Comparison of ENCODE assay signal across 8 cellular contexts in the genomic region with DNA sequence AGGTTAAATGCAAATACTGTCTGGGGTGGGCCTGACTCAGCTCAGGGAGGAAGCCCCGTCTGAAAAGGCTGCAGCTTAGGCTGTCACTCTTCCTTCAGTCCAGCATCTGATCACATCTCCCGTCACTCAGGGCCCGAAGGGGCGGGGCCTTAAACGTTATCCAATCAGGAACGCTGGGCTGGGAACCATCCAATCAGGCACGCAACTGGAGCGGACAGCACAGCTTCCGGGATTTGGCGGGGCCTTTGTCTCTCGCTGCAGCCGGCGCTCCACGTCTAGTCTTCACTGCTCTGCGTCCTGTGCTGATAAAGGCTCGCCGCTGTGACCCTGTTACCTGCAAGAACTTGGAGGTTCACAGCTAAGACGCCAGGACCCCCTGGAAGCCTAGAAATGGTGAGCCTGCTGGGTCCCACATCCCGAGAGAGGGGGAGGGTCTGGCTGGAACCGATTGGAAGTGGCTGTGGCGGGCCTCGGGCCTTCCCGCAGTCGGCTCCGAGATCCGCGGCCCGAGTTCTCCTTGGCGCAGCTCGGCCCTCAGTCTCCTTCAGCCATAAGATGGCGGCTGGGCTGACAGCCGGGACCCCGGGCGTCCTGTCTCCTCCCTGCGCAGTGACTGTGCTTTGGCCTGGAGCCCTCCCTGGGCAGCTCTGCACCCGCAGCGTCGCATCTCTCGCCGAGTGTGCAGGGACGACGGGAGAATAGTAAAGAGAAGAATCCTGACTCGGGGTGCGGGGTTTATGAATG. TPM values are rescaled to one million over a fixed set of nuclear protein-coding genes. Genes with fewer than 3 reads are reported as not detected.
DNase-seq lines count a peak whose midpoint lies in the region; ATAC-seq and TF ChIP-seq lines count a peak whose summit lies in the region.

A gene (plus strand): TSS at position 248 of the 744 bp plus-strand sequence. CDS start 143 bp downstream, at position 391.

- H3K27ac Mint-ChIP-seq in effector memory CD8-positive, alpha-beta T cell, result peak within 1 kb of the TSS; percentile 96 to 97

- H3K4me1 Mint-ChIP-seq in effector memory CD8-positive, alpha-beta T cell (ENCODE audit: low read depth in 2 of 2), result peaks cover 25 to 44% of the 10 kb centered on the region in 2 donors

- peak; percentile 95 for ATAC-seq in effector memory CD8-positive, alpha-beta T cell (replicated peaks)

- no peaks in the 10 kb centered on the region for H3K9me3 Mint-ChIP-seq in effector memory CD8-positive, alpha-beta T cell

- no peak for TF ChIP-seq CTCF in GM20000 (IDR thresholded peaks at IDR 0.05; ENCODE audit: extremely low read depth, missing control alignments)

- peaks cover 27% of the 10 kb centered on the region for H3K36me3 Mint-ChIP-seq in effector memory CD8-positive, alpha-beta T cell (ENCODE audit: insufficient read depth)

- H3K4me3 Mint-ChIP-seq in effector memory CD8-positive, alpha-beta T cell, result peak within 1 kb of the TSS; percentile 99

- DNase-seq in CMK (ENCODE audit: low read depth), result peak; percentile 88
- peak; percentile 90 for DNase-seq in GM20000 (ENCODE audit: low spot score)
- DNase-seq in HT-29 (ENCODE audit: low spot score), result peak; percentile 100
- DNase-seq in NOMO-1 (lab: John Stamatoyannopoulos, UW; ENCODE audit: unreplicated experiment in 2 of 2), result peak; percentile 93 to 97
- DNase-seq in activated CD8-positive, alpha-beta memory T cell treated with anti-CD3 and anti-CD28 coated beads for 4 hours (ENCODE audit: low read depth in 2 of 2), result peak; percentile 89 to 90
- peak; percentile 93 to 98 (median 93) for DNase-seq in effector memory CD8-positive, alpha-beta T cell
- peak; percentile 99 for DNase-seq in medulla oblongata (ENCODE audit: extremely low spot score)
- peak; percentile 94 for DNase-seq in stimulated activated CD8-positive, alpha-beta memory T cell treated with anti-CD3 and anti-CD28 coated beads, Interleukin-12 subunit alpha, Interleukin-12 subunit beta, amount 100 ng/mL, for 1 hour (ENCODE audit: low read depth)

- H3K27me3 Mint-ChIP-seq in effector memory CD8-positive, alpha-beta T cell, result no peaks in the 10 kb centered on the region

RNA-seq across cellular contexts. Expression of the gene that starts here (rescaled TPM):
- total RNA-seq in HT-29 (2014; rRNA removed; shearing (Covaris generic)), result 2.7 and 3.7 TPM in 2 replicates

Comparison
In these comparisons a context has a peak if more than half of its experiments do, and no peak if none do; other contexts are left out.
1. Peak in every context shown above with its lines: DNase-seq and ATAC-seq.